In genomic region chrX:72713130-72713529, GRCh38 we compare ENCODE assay signal across 8 cellular contexts. TPM values are rescaled to one million over a fixed set of nuclear protein-coding genes. Genes with fewer than 3 reads are reported as not detected.
DNase-seq lines count a peak whose midpoint lies in the region; ATAC-seq and TF ChIP-seq lines count a peak whose summit lies in the region.

No MANE protein-coding gene starts in this region.

- H3K9me2 ChIP-seq in GM23248 (ENCODE audit: insufficient read depth) = no peaks in the 10 kb centered on the region

- peaks cover 4% of the 10 kb centered on the region; the same call in 1 of the 2 replicates for H3F3A ChIP-seq in GM23248 (ENCODE audit: insufficient read depth)

- no peaks in the 10 kb centered on the region for H3K4me1 Mint-ChIP-seq in endothelial cell (ENCODE audit: unreplicated experiment)

- peak overlapping the region; percentile 85 for H3K4me3 Mint-ChIP-seq in endothelial cell (ENCODE audit: unreplicated experiment)

- in situ Hi-C loops in GM23248 (cut with MboI) = no loop called here

- H3K79me2 ChIP-seq in GM23248 (ENCODE audit: insufficient read depth) = no peaks in the 10 kb centered on the region

- H3K9me3 ChIP-seq in GM23248 (ENCODE audit: low read depth) = no peaks in the 10 kb centered on the region

- no peak overlapping the region; the same call in 1 of the 2 replicates for H3K27ac ChIP-seq in GM23248
- peak overlapping the region; percentile 43 for H3K27ac ChIP-seq in rectal smooth muscle tissue (ENCODE audit: low read depth, low read length)

- no peaks in the 10 kb centered on the region for H4K20me1 ChIP-seq in GM23248 (ENCODE audit: insufficient read depth)

- H3K4me3 ChIP-seq in GM23248 (peak overlapping the region; percentile 84), rectal smooth muscle tissue (ENCODE audit: low read length) (no peak overlapping the region)

- H3K27me3 ChIP-seq in GM23248 (replicated peaks; ENCODE audit: insufficient read depth) (no peaks in the 10 kb centered on the region), rectal smooth muscle tissue (ENCODE audit: control insufficient read depth, insufficient read depth, low read length) (no peaks in the 10 kb centered on the region)

- peak overlapping the region; percentile 90 for H2AFZ ChIP-seq in GM23248

- WGBS in GM23248 (ENCODE audit: low coverage in 1 of 2, low lambda C conversion rate in 2 of 2, missing lambda C conversion rate in 2 of 2), 2 experiments = 64 to 66% methylated on average over 3 of the region's 3 CpGs

- no peak for TF ChIP-seq CTCF in endothelial cell (IDR thresholded peaks at IDR 0.05; ENCODE audit: unreplicated experiment)

- H3K9ac ChIP-seq in GM23248 (peak overlapping the region; percentile 74; the same call in 1 of the 2 replicates), rectal smooth muscle tissue (ENCODE audit: low read length) (no peak overlapping the region)

- H3K4me2 ChIP-seq in GM23248 (ENCODE audit: unreplicated experiment) = peak overlapping the region; percentile 84

- ATAC-seq in GM21723 (IDR thresholded peaks at IDR 0.05; ENCODE audit: unreplicated experiment) = no peak

- no peaks in the 10 kb centered on the region for H3K36me3 Mint-ChIP-seq in endothelial cell (ENCODE audit: low read depth, unreplicated experiment)

- H3K4me1 ChIP-seq in GM23248 (ENCODE audit: insufficient read depth) (0 out of 2 replicates have a peak, but pooled peaks cover 3% of the 10 kb centered on the region), rectal smooth muscle tissue (ENCODE audit: control insufficient read depth, insufficient read depth, low read length) (no peaks in the 10 kb centered on the region)

- no peak for DNase-seq in GM23248
- peak; percentile 51 for DNase-seq in OCI-M1 (lab: John Stamatoyannopoulos, UW)
- no peak for DNase-seq in endothelial cell (ENCODE audit: low spot score)
- no peak for DNase-seq in amygdala (lab: John Stamatoyannopoulos, UW)
- no peak for DNase-seq in hepatic stellate cell (ENCODE audit: low spot score)
- no peak for DNase-seq in DMS79 treated with DMSO at 0.1 percent for 48 hours (lab: John Stamatoyannopoulos, UW)

- H3K27ac Mint-ChIP-seq in endothelial cell (ENCODE audit: unreplicated experiment) = no peak overlapping the region

- H3K36me3 ChIP-seq in GM23248 (ENCODE audit: low read depth) (no peaks in the 10 kb centered on the region), rectal smooth muscle tissue (ENCODE audit: control insufficient read depth, insufficient read depth, low read length) (no peaks in the 10 kb centered on the region)

- peaks cover 3% of the 10 kb centered on the region for H3K27me3 Mint-ChIP-seq in endothelial cell (ENCODE audit: unreplicated experiment)

- H3K9me3 Mint-ChIP-seq in endothelial cell (ENCODE audit: unreplicated experiment) = no peaks in the 10 kb centered on the region

RNA-seq across cellular contexts. Expression of gene PHKA1, which starts 1.0 kb away (rescaled TPM):
- total RNA-seq in GM23248 (2014; rRNA removed; shearing (Covaris generic)) = 1.6 and 2.5 TPM in 2 replicates
- 1.4 and 1.6 TPM in 2 replicates for polyA plus RNA-seq in GM23248 (2016; fragmentation: Nextera tagmentation; extraction: Ambion mirVana)
- total RNA-seq in endothelial cell (ENCODE audit: unreplicated experiment) = 4.0 TPM
